In genomic region chr11:118002010-118002540, GRCh38 we compare ENCODE assay signal across 11 cellular contexts.
DNase-seq lines count a peak whose midpoint lies in the region; ATAC-seq and TF ChIP-seq lines count a peak whose summit lies in the region.
"Had no signal": no experiment of that assay in that cellular context is flagged by ENCODE, and none has a peak within 500 bp of the region (broad histone marks: within the 10 kb centered on the region; RNA-seq: fewer than 3 reads in every experiment).

No MANE protein-coding gene starts in this region.

- H3K36me3 ChIP-seq in DOHH2 (ENCODE audit: control insufficient read depth, low read length): peaks cover 56% of the 10 kb centered on the region
- peaks cover 4 to 15% of the 10 kb centered on the region in 2 donors for H3K36me3 ChIP-seq in duodenal mucosa (ENCODE audit: control insufficient read depth in 1 of 2, insufficient read depth in 2 of 2, low read length in 2 of 2)

- no peak for ATAC-seq in HG02610 (IDR thresholded peaks at IDR 0.05; ENCODE audit: unreplicated experiment)
- ATAC-seq: foreskin keratinocyte had no signal

- peak overlapping the region; percentile 59 for H3K4me2 ChIP-seq in DOHH2 (ENCODE audit: low read length)

- DNase-seq in activated CD4-positive, CD25-positive, alpha-beta regulatory T cell treated with anti-CD3 and anti-CD28 coated beads, Interleukin-2, amount 50 U/mL, for 72 hours: peak; percentile 59
- DNase-seq in stimulated activated CD4-positive, alpha-beta T cell treated with anti-CD3 and anti-CD28 coated beads, Interleukin-15, amount 100 ng/mL, for 24 hours: peak; percentile 76
- DNase-seq in anterior cingulate cortex (lab: John Stamatoyannopoulos, UW): no peak
- DNase-seq in NCI-H226: no peak
- DNase-seq in head of caudate nucleus: no peak
- DNase-seq: foreskin keratinocyte, NCI-H1092, SHP77 had no signal

- no peak for TF ChIP-seq CTCF in DOHH2 (IDR thresholded peaks at IDR 0.05; ENCODE audit: low read depth, low read length, poor library complexity, severe bottlenecking)

- H3K27ac ChIP-seq in DOHH2 (ENCODE audit: low read depth, low read length) (peak overlapping the region; percentile 99), duodenal mucosa (ENCODE audit: low read depth, low read length) (peak overlapping the region; percentile 26)
- H3K27ac ChIP-seq: foreskin keratinocyte had no signal

- H3K27me3 ChIP-seq in DOHH2 (ENCODE audit: control insufficient read depth, low read length): no peaks in the 10 kb centered on the region
- no peaks in the 10 kb centered on the region for H3K27me3 ChIP-seq in duodenal mucosa (ENCODE audit: control insufficient read depth in 1 of 2, insufficient read depth in 2 of 2, low read length in 2 of 2)
- H3K27me3 ChIP-seq: foreskin keratinocyte had no signal

- peaks cover 3% of the 10 kb centered on the region; the same call in 1 of the 2 replicates for H3K79me2 ChIP-seq in DOHH2 (ENCODE audit: control insufficient read depth, low read length)

- H3K4me1 ChIP-seq in DOHH2 (ENCODE audit: control insufficient read depth, low read length) (peaks cover 100% of the 10 kb centered on the region), duodenal mucosa (ENCODE audit: control insufficient read depth in 1 of 2, insufficient read depth in 2 of 2, low read length in 2 of 2) (peaks cover 25 to 40% of the 10 kb centered on the region in 2 donors)
- H3K4me1 ChIP-seq: foreskin keratinocyte had no signal

- no peaks in the 10 kb centered on the region for H3K9me2 ChIP-seq in DOHH2 (replicated peaks; ENCODE audit: control insufficient read depth, low read length)

- no peaks in the 10 kb centered on the region for H3K9me3 ChIP-seq in DOHH2 (ENCODE audit: control insufficient read depth, insufficient read depth, low read length)
- no peaks in the 10 kb centered on the region for H3K9me3 ChIP-seq in duodenal mucosa (ENCODE audit: control insufficient read depth in 1 of 2, low read length in 2 of 2)

- H3K9ac ChIP-seq in duodenal mucosa (ENCODE audit: low read depth in 1 of 2, low read length in 2 of 2): peak overlapping the region in 1 of 2 donors; percentile 15

- H4K20me1 ChIP-seq in DOHH2 (ENCODE audit: control insufficient read depth, insufficient read depth, low read depth, low read length): no peaks in the 10 kb centered on the region

- peaks cover 21% of the 10 kb centered on the region for H3F3A ChIP-seq in DOHH2 (ENCODE audit: control insufficient read depth, insufficient read depth)

- intact Hi-C loops in head of caudate nucleus (cut with DNase I): no loop called here

- H3K4me3 ChIP-seq in DOHH2 (ENCODE audit: low read length) (peak overlapping the region; percentile 35), duodenal mucosa (ENCODE audit: low read depth in 1 of 2, low read length in 2 of 2) (no peak overlapping the region)

Comparison
In these comparisons a context has a peak if more than half of its experiments do, and no peak if none do; other contexts are left out.
1. DNase-seq: peak in activated CD4-positive, CD25-positive, alpha-beta regulatory T cell treated with anti-CD3 and anti-CD28 coated beads, Interleukin-2, amount 50 U/mL, for 72 hours (single experiment) and stimulated activated CD4-positive, alpha-beta T cell treated with anti-CD3 and anti-CD28 coated beads, Interleukin-15, amount 100 ng/mL, for 24 hours (single experiment); none in anterior cingulate cortex (0 of 58), NCI-H226 (single experiment) and head of caudate nucleus (0 of 42).